8 cellular contexts compared by ENCODE assay signal in the genomic region with DNA sequence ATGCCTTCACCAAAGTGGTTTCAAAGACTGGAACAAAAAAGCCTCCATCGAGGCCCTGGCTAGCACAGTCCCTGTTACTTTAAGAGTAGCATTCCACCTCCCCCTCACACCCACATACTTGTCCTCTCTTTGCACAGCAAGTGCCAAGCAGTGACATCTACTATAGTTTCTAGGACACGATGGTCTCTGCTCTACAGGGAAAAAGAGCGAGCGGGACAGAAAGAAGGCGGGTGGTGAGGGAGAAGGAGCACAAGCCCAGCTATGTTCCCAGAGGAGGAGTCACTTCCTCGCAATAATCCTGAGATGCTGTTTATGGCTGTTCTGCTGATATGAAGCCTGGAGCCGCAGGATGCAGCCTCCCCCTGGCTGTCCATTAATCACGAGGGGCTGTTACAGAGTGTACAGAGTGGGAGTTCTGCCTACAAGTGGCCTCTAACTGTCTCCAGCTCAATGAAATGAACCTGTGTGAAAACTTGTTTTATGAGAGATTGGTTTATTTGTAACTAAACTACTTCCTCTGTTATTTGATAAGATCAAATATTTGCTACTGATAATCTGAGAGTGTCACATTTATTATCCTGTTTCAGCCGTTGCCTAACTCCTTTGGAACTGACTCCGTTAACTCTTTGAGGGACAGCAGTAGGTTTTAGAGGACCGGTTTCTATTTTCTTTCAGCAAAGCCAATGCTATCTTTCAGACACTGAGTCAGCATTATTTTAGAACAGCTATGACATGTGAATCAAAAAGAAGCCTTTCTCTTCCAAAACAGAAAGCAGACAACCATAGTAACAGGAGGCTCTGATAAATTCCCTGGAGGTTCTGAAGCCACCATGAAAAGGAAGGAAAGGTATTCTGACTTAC.
DNase-seq lines count a peak whose midpoint lies in the region; FAIRE-seq and TF ChIP-seq lines count a peak whose summit lies in the region.

No MANE protein-coding gene starts in this region.

- dilution Hi-C loops in mammary epithelial cell (cut with HindIII; ENCODE audit: low sequenced_read_pairs), result no loop called here

- no peak for TF ChIP-seq POLR2A in stomach (IDR thresholded peaks at IDR 0.05)

- WGBS in mammary epithelial cell (ENCODE audit: low coverage, missing lambda C conversion rate), result 12% methylated on average over 10 of the region's 11 CpGs
- 8 to 24% (median 11%) methylated on average over 11 of the region's 11 CpGs for WGBS in stomach, 5 donors

- H3K4me3 ChIP-seq in mammary epithelial cell (replicated peaks in 1 of 3; ENCODE audit: insufficient read depth in 1 of 3, low read depth in 2 of 3, low read length in 3 of 3), result peak overlapping the region in 1 of 3 experiments; percentile 13
- H3K4me3 ChIP-seq in kidney (ENCODE audit: low read length in 2 of 2), result peak overlapping the region; percentile 46 to 59
- H3K4me3 ChIP-seq in stomach, result peak overlapping the region; percentile 4 to 28 (median 26)

- H3K27me3 ChIP-seq in mammary epithelial cell (ENCODE audit: insufficient read depth, low read length), result no peaks in the 10 kb centered on the region
- H3K27me3 ChIP-seq in stomach, result no peaks in the 10 kb centered on the region

- TF ChIP-seq EP300 in stomach (IDR thresholded peaks at IDR 0.05), result no peak

- H4K20me1 ChIP-seq in mammary epithelial cell (ENCODE audit: insufficient read depth, low read length), result no peaks in the 10 kb centered on the region

- BruUV-seq in mammary epithelial cell (replicated peaks; lab: Mats Ljungman, UMichigan), result no TSS peak

- H3K79me2 ChIP-seq in mammary epithelial cell (ENCODE audit: insufficient read depth, low read length), result no peaks in the 10 kb centered on the region

- TF ChIP-seq CTCF in mammary epithelial cell (conservative IDR thresholded peaks at IDR 0.05 in 1 of 2, IDR thresholded peaks at IDR 0.05 in 1 of 2; ENCODE audit: extremely low read depth in 1 of 2, insufficient read depth in 1 of 2, low read depth in 1 of 2, low read length in 2 of 2), result no peak
- no peak for TF ChIP-seq CTCF in kidney (IDR thresholded peaks at IDR 0.05; ENCODE audit: borderline replicate concordance, extremely low read depth, insufficient read depth)
- no peak for TF ChIP-seq CTCF in stomach (IDR thresholded peaks at IDR 0.05)
- TF ChIP-seq CTCF in D721Med (IDR thresholded peaks at IDR 0.05; ENCODE audit: insufficient read depth, missing control alignments), result no peak

- H3K9ac ChIP-seq in mammary epithelial cell (ENCODE audit: insufficient read depth, low read length), result no peak overlapping the region
- H3K9ac ChIP-seq in kidney (ENCODE audit: low read length in 2 of 2), result peak overlapping the region in 1 of 2 donors; percentile 7

- H3K27ac ChIP-seq in mammary epithelial cell (ENCODE audit: insufficient read depth, low read depth, low read length), result peak overlapping the region; percentile 24
- peak overlapping the region; percentile 1 to 38 for H3K27ac ChIP-seq in kidney (ENCODE audit: low read depth in 2 of 2, low read length in 2 of 2)
- H3K27ac ChIP-seq in stomach, result peak overlapping the region; percentile 70 to 82 (median 80)

- CTCF ChIA-PET in mammary epithelial cell (lab: Charles Lee; ENCODE audit: low non-redundant PET), result interaction anchor here (0.6 kb wide), 1 partner anchor 227 kb away, joined by 3 read pairs; no protein-coding TSS in a partner anchor

- peak overlapping the region; percentile 96 for H2AFZ ChIP-seq in mammary epithelial cell (ENCODE audit: low read depth, low read length)

- H3K36me3 ChIP-seq in mammary epithelial cell (ENCODE audit: insufficient read depth, low read length), result no peaks in the 10 kb centered on the region
- H3K36me3 ChIP-seq in kidney (ENCODE audit: control insufficient read depth in 1 of 2, insufficient read depth in 2 of 2, low read length in 2 of 2), result no peaks in the 10 kb centered on the region
- H3K36me3 ChIP-seq in stomach, result no peaks in the 10 kb centered on the region

- DNase-seq in HuH-7.5 (ENCODE audit: low spot score) (peak; percentile 37), mammary epithelial cell (peak; percentile 15), kidney (peak; percentile 77), stomach (peak; percentile 54), NCI-H1105 (lab: John Stamatoyannopoulos, UW) (no peak), SIG-M5 (lab: John Stamatoyannopoulos, UW) (no peak), GOT3 (lab: John Stamatoyannopoulos, UW) (no peak), D721Med (ENCODE audit: insufficient read length, low spot score) (no peak)

- H3K4me2 ChIP-seq in mammary epithelial cell (ENCODE audit: insufficient read depth, low read depth, low read length), result peak overlapping the region; percentile 72

- peaks cover 11% of the 10 kb centered on the region for H3K4me1 ChIP-seq in mammary epithelial cell (ENCODE audit: insufficient read depth, low read length)
- peaks cover 8 to 9% of the 10 kb centered on the region in 2 donors for H3K4me1 ChIP-seq in kidney (ENCODE audit: control insufficient read depth in 1 of 2, insufficient read depth in 1 of 2, low read depth in 1 of 2, low read length in 2 of 2)
- H3K4me1 ChIP-seq in stomach, result peaks cover 7 to 41% (median 25%) of the 10 kb centered on the region in 4 donors

- intact Hi-C loops in mammary epithelial cell (cut with micrococcal nuclease) (loop anchor here (5.0 kb wide), 1 partner anchor 91 kb away; no protein-coding TSS in a partner anchor), kidney (cut with DNase I) (no loop called here), stomach (cut with DNase I; ENCODE audit: low total_unique reads) (no loop called here)

- in situ Hi-C loops in mammary epithelial cell (cut with MboI; ENCODE audit: low sequenced_read_pairs in 2 of 2), result no loop called here

- H3K9me3 ChIP-seq in mammary epithelial cell (replicated peaks; ENCODE audit: insufficient read depth, low read length) (no peaks in the 10 kb centered on the region), kidney (ENCODE audit: control insufficient read depth in 1 of 2, low read length in 2 of 2) (no peaks in the 10 kb centered on the region), stomach (no peaks in the 10 kb centered on the region)

- no peak for FAIRE-seq in kidney (lab: Jason Lieb, UNC)
- FAIRE-seq in D721Med (lab: Jason Lieb, UNC), result no peak

Comparison
In these comparisons a context has a peak if more than half of its experiments do, and no peak if none do; other contexts are left out.
1. DNase-seq: peak in HuH-7.5 (single experiment), mammary epithelial cell (single experiment), kidney (single experiment) and stomach (single experiment); none in NCI-H1105 (single experiment), SIG-M5 (single experiment), GOT3 (single experiment) and D721Med (single experiment).
2. H3K27ac ChIP-seq: peak in every context shown above with its lines; median percentile 80 in stomach; 24 in mammary epithelial cell; 20 in kidney.